8 cellular contexts compared by ENCODE assay signal in genomic region chr3:46971151-46971550, GRCh38. TPM values are rescaled to one million over a fixed set of nuclear protein-coding genes. Genes with fewer than 3 reads are reported as not detected.
DNase-seq lines count a peak whose midpoint lies in the region; ATAC-seq and TF ChIP-seq lines count a peak whose summit lies in the region.

No MANE protein-coding gene starts in this region.

- H3K14ac ChIP-seq in mesenchymal stem cell (ENCODE audit: low read length in 2 of 2): no peak overlapping the region

- no peak overlapping the region for H2BK15ac ChIP-seq in mesenchymal stem cell (ENCODE audit: low read depth, poor library complexity, severe bottlenecking)

- H2BK120ac ChIP-seq in mesenchymal stem cell (ENCODE audit: low read depth, low read length): no peak overlapping the region

- peaks cover 43% of the 10 kb centered on the region for H3K36me3 Mint-ChIP-seq in activated naive CD4-positive, alpha-beta T cell treated with anti-CD3 and anti-CD28 coated beads, Interleukin-2, amount 10 ng/mL, durations not matched to agents 7 days and 5 days
- H3K36me3 Mint-ChIP-seq in activated naive CD8-positive, alpha-beta T cell treated with anti-CD3 and anti-CD28 coated beads, Interleukin-2, amount 50 U/mL, for 24 hours (ENCODE audit: low read depth): peaks cover 51% of the 10 kb centered on the region

- H2BK12ac ChIP-seq in mesenchymal stem cell (ENCODE audit: low read length in 2 of 2): no peak overlapping the region

- TF ChIP-seq CTCF in upper lobe of left lung (IDR thresholded peaks at IDR 0.05): no peak
- no peak for TF ChIP-seq CTCF in GM13977 (IDR thresholded peaks at IDR 0.05; ENCODE audit: extremely low read depth, insufficient read depth, missing control alignments)

- H3K27ac Mint-ChIP-seq in activated naive CD4-positive, alpha-beta T cell treated with anti-CD3 and anti-CD28 coated beads, Interleukin-2, amount 10 ng/mL, durations not matched to agents 7 days and 5 days: peak overlapping the region; percentile 89
- peak overlapping the region; percentile 77 for H3K27ac Mint-ChIP-seq in activated naive CD8-positive, alpha-beta T cell treated with anti-CD3 and anti-CD28 coated beads, Interleukin-2, amount 50 U/mL, for 24 hours

- ATAC-seq in activated naive CD8-positive, alpha-beta T cell treated with anti-CD3 and anti-CD28 coated beads, Interleukin-2, amount 50 U/mL, for 24 hours: no peak
- no peak for ATAC-seq in upper lobe of left lung (ENCODE audit: low FRiP score in 2 of 2)

- no peak overlapping the region for H3K9ac ChIP-seq in mesenchymal stem cell (ENCODE audit: low read length)

- H3K9me3 Mint-ChIP-seq in activated naive CD4-positive, alpha-beta T cell treated with anti-CD3 and anti-CD28 coated beads, Interleukin-2, amount 10 ng/mL, durations not matched to agents 7 days and 5 days: no peaks in the 10 kb centered on the region
- H3K9me3 Mint-ChIP-seq in activated naive CD8-positive, alpha-beta T cell treated with anti-CD3 and anti-CD28 coated beads, Interleukin-2, amount 50 U/mL, for 24 hours: no peaks in the 10 kb centered on the region

- peaks cover 40% of the 10 kb centered on the region for H3K4me1 ChIP-seq in mesenchymal stem cell (ENCODE audit: control insufficient read depth, insufficient read depth, low read depth, low read length)
- H3K4me1 ChIP-seq in upper lobe of left lung: peaks cover 78 to 91% (median 82%) of the 10 kb centered on the region in 4 donors

- H3K9me3 ChIP-seq in mesenchymal stem cell (ENCODE audit: control insufficient read depth, low read length) (no peaks in the 10 kb centered on the region), upper lobe of left lung (no peaks in the 10 kb centered on the region)

- no peaks in the 10 kb centered on the region for H3K79me1 ChIP-seq in mesenchymal stem cell (replicated peaks; ENCODE audit: low read length, poor library complexity, severe bottlenecking)

- DNase-seq in activated naive CD4-positive, alpha-beta T cell treated with anti-CD3 and anti-CD28 coated beads, Interleukin-2, amount 10 ng/mL, durations not matched to agents 7 days and 5 days: no peak
- no peak for DNase-seq in activated naive CD4-positive, alpha-beta T cell treated with anti-CD3 and anti-CD28 coated beads, Interleukin-2, amount 50 U/mL, for 16 hours
- DNase-seq in activated naive CD8-positive, alpha-beta T cell treated with anti-CD3 and anti-CD28 coated beads, Interleukin-2, amount 50 U/mL, for 24 hours: no peak
- DNase-seq in mesenchymal stem cell (no peak), upper lobe of left lung (peak in 1 of 2 donors; percentile 19), NCI-H748 (lab: John Stamatoyannopoulos, UW; ENCODE audit: unreplicated experiment) (no peak), AG08395 (ENCODE audit: low spot score) (no peak), GM13977 (ENCODE audit: low spot score) (no peak)

- H3K23ac ChIP-seq in mesenchymal stem cell (ENCODE audit: low read length in 2 of 2): no peak overlapping the region

- H4K8ac ChIP-seq in mesenchymal stem cell (ENCODE audit: low read length): no peak overlapping the region

- H3K4me3 Mint-ChIP-seq in activated naive CD4-positive, alpha-beta T cell treated with anti-CD3 and anti-CD28 coated beads, Interleukin-2, amount 10 ng/mL, durations not matched to agents 7 days and 5 days: peak overlapping the region; percentile 39
- peak overlapping the region; percentile 67 for H3K4me3 Mint-ChIP-seq in activated naive CD8-positive, alpha-beta T cell treated with anti-CD3 and anti-CD28 coated beads, Interleukin-2, amount 50 U/mL, for 24 hours

- H4K91ac ChIP-seq in mesenchymal stem cell (ENCODE audit: low read length): no peak overlapping the region

- TF ChIP-seq POLR2A in upper lobe of left lung (IDR thresholded peaks at IDR 0.05): no peak

- no peak overlapping the region for H2AFZ ChIP-seq in mesenchymal stem cell (ENCODE audit: low read depth, low read length)

- peak overlapping the region; percentile 28 for H2AK5ac ChIP-seq in mesenchymal stem cell (ENCODE audit: low read length, severe bottlenecking)

- no peaks in the 10 kb centered on the region for H3K27me3 ChIP-seq in mesenchymal stem cell (ENCODE audit: control insufficient read depth in 1 of 2, insufficient read depth in 1 of 2, low read length in 2 of 2)
- no peaks in the 10 kb centered on the region for H3K27me3 ChIP-seq in upper lobe of left lung

- H3K4me1 Mint-ChIP-seq in activated naive CD4-positive, alpha-beta T cell treated with anti-CD3 and anti-CD28 coated beads, Interleukin-2, amount 10 ng/mL, durations not matched to agents 7 days and 5 days: peaks cover 85% of the 10 kb centered on the region
- peaks cover 94% of the 10 kb centered on the region for H3K4me1 Mint-ChIP-seq in activated naive CD8-positive, alpha-beta T cell treated with anti-CD3 and anti-CD28 coated beads, Interleukin-2, amount 50 U/mL, for 24 hours

- in situ Hi-C loops in GM13977 (cut with MboI; ENCODE audit: low pct_unique_long_range_greater_than_20kb, low sequenced_read_pairs, unreplicated experiment): no loop called here

- peaks cover 9 to 17% of the 10 kb centered on the region in 2 experiments for H3K36me3 ChIP-seq in mesenchymal stem cell (ENCODE audit: control insufficient read depth in 1 of 2, insufficient read depth in 2 of 2, low read depth in 1 of 2, low read length in 2 of 2)
- peaks cover 0 to 5% (median 0%) of the 10 kb centered on the region in 4 donors for H3K36me3 ChIP-seq in upper lobe of left lung

- H2BK5ac ChIP-seq in mesenchymal stem cell (ENCODE audit: low read depth, low read length, poor library complexity, severe bottlenecking): no peak overlapping the region

- no peak overlapping the region for H3K4me3 ChIP-seq in mesenchymal stem cell (ENCODE audit: insufficient read depth in 1 of 2, low read depth in 1 of 2, low read length in 2 of 2)
- no peak overlapping the region for H3K4me3 ChIP-seq in upper lobe of left lung

- peak overlapping the region; percentile 59 for H3K27ac ChIP-seq in mesenchymal stem cell (ENCODE audit: low read length, poor library complexity, severe bottlenecking)
- peak overlapping the region; percentile 31 to 66 (median 54) for H3K27ac ChIP-seq in upper lobe of left lung

- H3K4ac ChIP-seq in mesenchymal stem cell (ENCODE audit: low read depth in 1 of 2, low read length in 2 of 2): no peak overlapping the region

- WGBS in mesenchymal stem cell: 93% methylated on average over 5 of the region's 6 CpGs
- 36 to 43% methylated on average over 5 to 6 of the region's 6 CpGs for WGBS in upper lobe of left lung, 2 donors

- H3K18ac ChIP-seq in mesenchymal stem cell (ENCODE audit: low read depth in 1 of 2, low read length in 2 of 2): no peak overlapping the region

- no peak overlapping the region for H3K4me2 ChIP-seq in mesenchymal stem cell (ENCODE audit: low read length, poor library complexity, severe bottlenecking)

- no peaks in the 10 kb centered on the region for H3K27me3 Mint-ChIP-seq in activated naive CD4-positive, alpha-beta T cell treated with anti-CD3 and anti-CD28 coated beads, Interleukin-2, amount 10 ng/mL, durations not matched to agents 7 days and 5 days
- H3K27me3 Mint-ChIP-seq in activated naive CD8-positive, alpha-beta T cell treated with anti-CD3 and anti-CD28 coated beads, Interleukin-2, amount 50 U/mL, for 24 hours: no peaks in the 10 kb centered on the region

- CTCF ChIA-PET in activated naive CD4-positive, alpha-beta T cell treated with anti-CD3 and anti-CD28 coated beads, Interleukin-2, amount 10 ng/mL, durations not matched to agents 7 days and 5 days (lab: Charles Lee): no interaction called here

- no peak for TF ChIP-seq EP300 in upper lobe of left lung (IDR thresholded peaks at IDR 0.05)

RNA-seq across cellular contexts. Expression of gene CCDC12, which starts 5.4 kb away (rescaled TPM):
- polyA plus RNA-seq in mesenchymal stem cell (2013, experiment 1 of 2): 25.6 TPM
- polyA plus RNA-seq in mesenchymal stem cell (2013, experiment 2 of 2): 26.2 TPM
- total RNA-seq in upper lobe of left lung: 10 to 100 TPM; 42.3 to 93.2 (median 69.8) TPM

RNA-seq across cellular contexts. Expression of gene NBEAL2, which starts 8.3 kb away (rescaled TPM):
- 2.0 TPM for polyA plus RNA-seq in mesenchymal stem cell (2013, experiment 1 of 2)
- 1.7 TPM for polyA plus RNA-seq in mesenchymal stem cell (2013, experiment 2 of 2)
- 100 to 1,000 TPM in 5 of 6 donors, 10 to 100 TPM in 1; 94.7 to 436 (median 163) TPM for total RNA-seq in upper lobe of left lung
